27 cellular contexts compared by ENCODE assay signal in the genomic region with DNA sequence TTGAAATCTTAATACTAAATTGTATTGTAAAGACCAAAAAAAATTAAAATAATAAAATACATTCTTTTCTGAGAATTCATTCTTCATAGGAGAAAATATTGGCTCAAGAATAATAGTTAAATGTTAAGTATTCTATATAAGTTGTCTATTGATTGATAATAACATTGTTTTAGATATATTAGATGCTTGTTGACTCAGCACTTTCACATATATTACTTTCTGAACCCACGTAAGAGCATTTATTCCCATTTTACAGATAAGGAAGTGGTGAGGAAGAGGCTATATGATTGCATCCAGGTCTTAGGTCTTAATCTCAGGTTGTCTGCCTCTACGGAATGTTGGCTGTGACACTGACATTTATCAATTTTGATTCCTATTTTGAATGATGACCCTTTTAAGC.
"Had no signal": no experiment of that assay in that cellular context is flagged by ENCODE, and none has a peak within 500 bp of the region (broad histone marks: within the 10 kb centered on the region; RNA-seq: fewer than 3 reads in every experiment).

No MANE protein-coding gene starts in this region.

- H3K27ac Mint-ChIP-seq: mesothelial cell of epicardium; naive B cell; natural killer cell; neural progenitor cell; progenitor cell of endocrine pancreas; stimulated activated effector memory CD8-positive, alpha-beta T cell treated with anti-CD3 and anti-CD28 coated beads, Interleukin-12 subunit alpha, Interleukin-12 subunit beta, amount 100 ng/mL, for 72 hours; stimulated activated naive CD8-positive, alpha-beta T cell treated with anti-CD3 and anti-CD28 coated beads, Interleukin-15, Interleukin-2, amounts not matched to agents 100 ng/mL and 50 ng/mL, for 24 hours had no signal

- H3K36me3 ChIP-seq: left lung, lower lobe of right lung, neural progenitor cell, neutrophil, right atrium auricular region, spleen, suprapubic skin, thoracic aorta, tibial artery, upper lobe of right lung had no signal

- FAIRE-seq: keratinocyte, urothelium cell line had no signal

- H3K27me3 Mint-ChIP-seq: naive B cell; progenitor cell of endocrine pancreas; stimulated activated naive CD8-positive, alpha-beta T cell treated with anti-CD3 and anti-CD28 coated beads, Interleukin-15, Interleukin-2, amounts not matched to agents 100 ng/mL and 50 ng/mL, for 24 hours had no signal

- ATAC-seq: left colon; left lung; lower lobe of right lung; natural killer cell; sciatic nerve; stimulated activated effector memory CD8-positive, alpha-beta T cell treated with anti-CD3 and anti-CD28 coated beads, Interleukin-12 subunit alpha, Interleukin-12 subunit beta, amount 100 ng/mL, for 72 hours; upper lobe of right lung had no signal

- H3K4me1 Mint-ChIP-seq: naive B cell; natural killer cell; stimulated activated effector memory CD8-positive, alpha-beta T cell treated with anti-CD3 and anti-CD28 coated beads, Interleukin-12 subunit alpha, Interleukin-12 subunit beta, amount 100 ng/mL, for 72 hours had no signal

- H3K4me3 ChIP-seq: left lung, lower lobe of right lung, neural progenitor cell, right atrium auricular region, skin epidermis, spleen, suprapubic skin, thoracic aorta, tibial artery, upper lobe of right lung had no signal

- H3K4me3 Mint-ChIP-seq: mesothelial cell of epicardium; naive B cell; natural killer cell; nephron progenitor cell; neural progenitor cell; stimulated activated effector memory CD8-positive, alpha-beta T cell treated with anti-CD3 and anti-CD28 coated beads, Interleukin-12 subunit alpha, Interleukin-12 subunit beta, amount 100 ng/mL, for 72 hours; stimulated activated naive CD8-positive, alpha-beta T cell treated with anti-CD3 and anti-CD28 coated beads, Interleukin-15, Interleukin-2, amounts not matched to agents 100 ng/mL and 50 ng/mL, for 24 hours had no signal

- H3K36me3 Mint-ChIP-seq: mesothelial cell of epicardium; natural killer cell; neural progenitor cell; stimulated activated effector memory CD8-positive, alpha-beta T cell treated with anti-CD3 and anti-CD28 coated beads, Interleukin-12 subunit alpha, Interleukin-12 subunit beta, amount 100 ng/mL, for 72 hours had no signal

- H3K27ac ChIP-seq: left lung, lower lobe of right lung, neural progenitor cell, neutrophil, right atrium auricular region, skin epidermis, spleen, suprapubic skin, thoracic aorta, tibial artery, upper lobe of right lung had no signal

- DNase-seq: hippocampal formation; left colon; left lung; lower lobe of right lung; mesendoderm; naive B cell; natural killer cell; nephron progenitor cell; occipital lobe; spleen; stimulated activated CD4-positive, alpha-beta T cell treated with anti-CD3 and anti-CD28 coated beads, Interleukin-4, amount 100 ng/mL, for 24 hours; stimulated activated naive CD4-positive, alpha-beta T cell; tibial artery; upper lobe of right lung had no signal

- H3K4me2 ChIP-seq: neural progenitor cell had no signal

- H3K9ac ChIP-seq: neural progenitor cell had no signal

- H3K4me1 ChIP-seq: left lung, lower lobe of right lung, right atrium auricular region, spleen, suprapubic skin, tibial artery, upper lobe of right lung had no signal

- H3K27me3 ChIP-seq: left lung, neural progenitor cell, neutrophil, right atrium auricular region, spleen, suprapubic skin, tibial artery, upper lobe of right lung had no signal

- H2AFZ ChIP-seq: neural progenitor cell had no signal

- H3K9me3 ChIP-seq: lower lobe of right lung, neutrophil, right atrium auricular region, suprapubic skin, thoracic aorta, tibial artery, upper lobe of right lung had no signal
